1 cellular context compared by ENCODE assay signal in the genomic region with DNA sequence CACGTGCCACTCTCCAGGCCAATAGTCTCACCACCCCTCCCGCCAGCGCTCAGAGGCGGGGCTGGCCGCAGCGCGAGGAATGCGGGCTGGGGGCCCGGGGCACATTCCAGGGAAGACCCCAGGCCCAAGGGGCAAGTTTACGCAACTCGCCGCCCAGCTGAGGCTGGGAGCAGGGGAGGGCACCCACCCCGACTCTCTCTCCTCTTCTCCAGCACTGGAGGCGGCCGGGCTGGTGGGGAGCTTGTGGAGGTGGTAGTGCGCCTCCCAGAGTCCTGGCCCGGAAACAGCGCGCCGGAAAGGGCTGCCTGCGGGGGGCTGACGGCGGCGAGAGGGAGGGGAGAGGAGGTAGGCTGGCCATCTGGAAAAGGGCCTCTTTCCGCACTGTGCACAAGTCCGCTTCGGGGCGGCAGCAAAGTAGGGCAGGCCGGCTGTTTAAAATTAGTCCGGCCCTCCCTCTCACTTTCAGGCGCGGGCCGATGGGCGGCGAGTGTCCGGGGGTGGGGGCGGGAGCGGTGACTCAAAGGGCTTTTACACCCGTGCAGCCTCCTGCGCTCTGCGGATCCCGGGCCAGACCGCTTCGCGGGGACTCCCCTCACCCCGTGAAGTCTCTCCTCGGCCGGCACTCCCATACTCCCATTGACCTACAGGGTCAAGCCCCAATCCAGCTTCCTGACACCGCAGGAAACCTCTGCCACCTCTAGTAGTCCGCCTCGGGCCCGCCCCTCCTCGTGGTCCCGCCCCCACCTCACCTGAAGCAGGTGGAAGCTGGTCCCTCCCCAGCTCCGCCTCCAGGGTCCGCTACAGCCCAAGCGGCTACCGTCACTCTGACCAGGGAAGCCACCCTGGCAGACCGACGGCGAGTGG.
TF ChIP-seq lines count a peak whose summit lies in the region.

No MANE protein-coding gene starts in this region.

TF ChIP-seq in HepG2, 621 proteins besides CTCF, POLR2A, EP300 and RAD21 (continued from another document and continues in another):
- TF ChIP-seq CCDC6 (CRISPR knock-in tag; IDR thresholded peaks at IDR 0.05) = peak; percentile 86; the same call in 1 of the 2 replicates
- TF ChIP-seq, protein P1, sequence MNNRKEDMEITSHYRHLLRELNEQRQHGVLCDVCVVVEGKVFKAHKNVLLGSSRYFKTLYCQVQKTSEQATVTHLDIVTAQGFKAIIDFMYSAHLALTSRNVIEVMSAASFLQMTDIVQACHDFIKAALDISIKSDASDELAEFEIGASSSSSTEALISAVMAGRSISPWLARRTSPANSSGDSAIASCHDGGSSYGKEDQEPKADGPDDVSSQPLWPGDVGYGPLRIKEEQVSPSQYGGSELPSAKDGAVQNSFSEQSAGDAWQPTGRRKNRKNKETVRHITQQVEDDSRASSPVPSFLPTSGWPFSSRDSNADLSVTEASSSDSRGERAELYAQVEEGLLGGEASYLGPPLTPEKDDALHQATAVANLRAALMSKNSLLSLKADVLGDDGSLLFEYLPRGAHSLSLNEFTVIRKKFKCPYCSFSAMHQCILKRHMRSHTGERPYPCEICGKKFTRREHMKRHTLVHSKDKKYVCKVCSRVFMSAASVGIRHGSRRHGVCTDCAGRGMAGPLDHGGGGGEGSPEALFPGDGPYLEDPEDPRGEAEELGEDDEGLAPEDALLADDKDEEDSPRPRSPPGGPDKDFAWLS (CRISPR knock-in tag; IDR thresholded peaks at IDR 0.05; ENCODE audit: borderline replicate concordance) = 0 out of 2 replicates have a peak, but pooled peaks have one; percentile 69
- TF ChIP-seq NPAS2 (CRISPR knock-in tag; IDR thresholded peaks at IDR 0.05; ENCODE audit: borderline replicate concordance) = no peak; the same call in 1 of the 2 replicates
- TF ChIP-seq HDAC1 (CRISPR knock-in tag; IDR thresholded peaks at IDR 0.05) = peak; percentile 96
- peak; percentile 75; the same call in 1 of the 2 replicates for TF ChIP-seq ZNF138 (CRISPR knock-in tag; IDR thresholded peaks at IDR 0.05; ENCODE audit: low read depth)
- TF ChIP-seq, protein P2, sequence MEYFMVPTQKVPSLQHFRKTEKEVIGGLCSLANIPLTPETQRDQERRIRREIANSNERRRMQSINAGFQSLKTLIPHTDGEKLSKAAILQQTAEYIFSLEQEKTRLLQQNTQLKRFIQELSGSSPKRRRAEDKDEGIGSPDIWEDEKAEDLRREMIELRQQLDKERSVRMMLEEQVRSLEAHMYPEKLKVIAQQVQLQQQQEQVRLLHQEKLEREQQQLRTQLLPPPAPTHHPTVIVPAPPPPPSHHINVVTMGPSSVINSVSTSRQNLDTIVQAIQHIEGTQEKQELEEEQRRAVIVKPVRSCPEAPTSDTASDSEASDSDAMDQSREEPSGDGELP (IDR thresholded peaks at IDR 0.05; ENCODE audit: borderline replicate concordance, low read depth) = peak; percentile 99
- TF ChIP-seq HOXA5 (CRISPR knock-in tag; IDR thresholded peaks at IDR 0.05) = no peak; the same call in 1 of the 2 replicates
- TF ChIP-seq ZMYM4 (CRISPR knock-in tag; IDR thresholded peaks at IDR 0.05) = peak; percentile 92
- TF ChIP-seq, protein P3, sequence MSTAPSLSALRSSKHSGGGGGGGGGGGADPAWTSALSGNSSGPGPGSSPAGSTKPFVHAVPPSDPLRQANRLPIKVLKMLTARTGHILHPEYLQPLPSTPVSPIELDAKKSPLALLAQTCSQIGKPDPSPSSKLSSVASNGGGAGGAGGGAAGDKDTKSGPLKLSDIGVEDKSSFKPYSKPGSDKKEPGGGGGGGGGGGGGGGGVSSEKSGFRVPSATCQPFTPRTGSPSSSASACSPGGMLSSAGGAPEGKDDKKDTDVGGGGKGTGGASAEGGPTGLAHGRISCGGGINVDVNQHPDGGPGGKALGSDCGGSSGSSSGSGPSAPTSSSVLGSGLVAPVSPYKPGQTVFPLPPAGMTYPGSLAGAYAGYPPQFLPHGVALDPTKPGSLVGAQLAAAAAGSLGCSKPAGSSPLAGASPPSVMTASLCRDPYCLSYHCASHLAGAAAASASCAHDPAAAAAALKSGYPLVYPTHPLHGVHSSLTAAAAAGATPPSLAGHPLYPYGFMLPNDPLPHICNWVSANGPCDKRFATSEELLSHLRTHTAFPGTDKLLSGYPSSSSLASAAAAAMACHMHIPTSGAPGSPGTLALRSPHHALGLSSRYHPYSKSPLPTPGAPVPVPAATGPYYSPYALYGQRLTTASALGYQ (CRISPR knock-in tag; IDR thresholded peaks at IDR 0.05) = peak; percentile 92
- TF ChIP-seq FOXK2 (IDR thresholded peaks at IDR 0.05) = no peak
- TF ChIP-seq, protein P4, sequence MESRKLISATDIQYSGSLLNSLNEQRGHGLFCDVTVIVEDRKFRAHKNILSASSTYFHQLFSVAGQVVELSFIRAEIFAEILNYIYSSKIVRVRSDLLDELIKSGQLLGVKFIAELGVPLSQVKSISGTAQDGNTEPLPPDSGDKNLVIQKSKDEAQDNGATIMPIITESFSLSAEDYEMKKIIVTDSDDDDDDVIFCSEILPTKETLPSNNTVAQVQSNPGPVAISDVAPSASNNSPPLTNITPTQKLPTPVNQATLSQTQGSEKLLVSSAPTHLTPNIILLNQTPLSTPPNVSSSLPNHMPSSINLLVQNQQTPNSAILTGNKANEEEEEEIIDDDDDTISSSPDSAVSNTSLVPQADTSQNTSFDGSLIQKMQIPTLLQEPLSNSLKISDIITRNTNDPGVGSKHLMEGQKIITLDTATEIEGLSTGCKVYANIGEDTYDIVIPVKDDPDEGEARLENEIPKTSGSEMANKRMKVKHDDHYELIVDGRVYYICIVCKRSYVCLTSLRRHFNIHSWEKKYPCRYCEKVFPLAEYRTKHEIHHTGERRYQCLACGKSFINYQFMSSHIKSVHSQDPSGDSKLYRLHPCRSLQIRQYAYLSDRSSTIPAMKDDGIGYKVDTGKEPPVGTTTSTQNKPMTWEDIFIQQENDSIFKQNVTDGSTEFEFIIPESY (CRISPR knock-in tag; IDR thresholded peaks at IDR 0.05) = peak; percentile 55; the same call in 1 of the 2 replicates
- TF ChIP-seq ZNF282 (IDR thresholded peaks at IDR 0.05; ENCODE audit: partially characterized antibody) = no peak
- peak; percentile 90 for TF ChIP-seq YEATS4 (CRISPR knock-in tag; IDR thresholded peaks at IDR 0.05; ENCODE audit: borderline replicate concordance)
- TF ChIP-seq ATF7 (IDR thresholded peaks at IDR 0.05) = no peak
- TF ChIP-seq ATF7 (CRISPR knock-in tag; IDR thresholded peaks at IDR 0.05) = no peak; the same call in 1 of the 2 replicates
- peak; percentile 56 for TF ChIP-seq BRD4 (CRISPR knock-in tag; IDR thresholded peaks at IDR 0.05)
- peak; percentile 92 for TF ChIP-seq SAP130 (CRISPR knock-in tag; IDR thresholded peaks at IDR 0.05; ENCODE audit: low read depth)
- TF ChIP-seq PRPF4 (IDR thresholded peaks at IDR 0.05; ENCODE audit: low read depth, low read length, poor library complexity, severe bottlenecking) = no peak
- TF ChIP-seq PRMT3 (CRISPR knock-in tag; IDR thresholded peaks at IDR 0.05; ENCODE audit: borderline replicate concordance, low read depth) = no peak; the same call in 1 of the 2 replicates
- peak; percentile 62; the same call in 1 of the 2 replicates for TF ChIP-seq NR2C2 (CRISPR knock-in tag; IDR thresholded peaks at IDR 0.05; ENCODE audit: borderline replicate concordance)
- TF ChIP-seq KDM1A (CRISPR knock-in tag; IDR thresholded peaks at IDR 0.05) = peak; percentile 58; the same call in 1 of the 2 replicates
- peak; percentile 90 for TF ChIP-seq MYC (CRISPR knock-in tag; IDR thresholded peaks at IDR 0.05; ENCODE audit: borderline replicate concordance)
- TF ChIP-seq ZNF572 (CRISPR knock-in tag; IDR thresholded peaks at IDR 0.05) = no peak; the same call in 1 of the 2 replicates
- peak; percentile 80; the same call in 1 of the 2 replicates for TF ChIP-seq XBP1 (CRISPR knock-in tag; IDR thresholded peaks at IDR 0.05)
- no peak for TF ChIP-seq PHB2 (IDR thresholded peaks at IDR 0.05; ENCODE audit: partially characterized antibody)
- no peak for TF ChIP-seq FOXM1 (CRISPR knock-in tag; IDR thresholded peaks at IDR 0.05)
- TF ChIP-seq FOSL2 (CRISPR knock-in tag; IDR thresholded peaks at IDR 0.05) = peak; percentile 62
- TF ChIP-seq, protein P5, sequence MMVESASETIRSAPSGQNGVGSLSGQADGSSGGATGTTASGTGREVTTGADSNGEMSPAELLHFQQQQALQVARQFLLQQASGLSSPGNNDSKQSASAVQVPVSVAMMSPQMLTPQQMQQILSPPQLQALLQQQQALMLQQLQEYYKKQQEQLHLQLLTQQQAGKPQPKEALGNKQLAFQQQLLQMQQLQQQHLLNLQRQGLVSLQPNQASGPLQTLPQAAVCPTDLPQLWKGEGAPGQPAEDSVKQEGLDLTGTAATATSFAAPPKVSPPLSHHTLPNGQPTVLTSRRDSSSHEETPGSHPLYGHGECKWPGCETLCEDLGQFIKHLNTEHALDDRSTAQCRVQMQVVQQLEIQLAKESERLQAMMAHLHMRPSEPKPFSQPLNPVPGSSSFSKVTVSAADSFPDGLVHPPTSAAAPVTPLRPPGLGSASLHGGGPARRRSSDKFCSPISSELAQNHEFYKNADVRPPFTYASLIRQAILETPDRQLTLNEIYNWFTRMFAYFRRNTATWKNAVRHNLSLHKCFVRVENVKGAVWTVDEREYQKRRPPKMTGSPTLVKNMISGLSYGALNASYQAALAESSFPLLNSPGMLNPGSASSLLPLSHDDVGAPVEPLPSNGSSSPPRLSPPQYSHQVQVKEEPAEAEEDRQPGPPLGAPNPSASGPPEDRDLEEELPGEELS (CRISPR knock-in tag; IDR thresholded peaks at IDR 0.05) = peak; percentile 76
- TF ChIP-seq, protein P6, sequence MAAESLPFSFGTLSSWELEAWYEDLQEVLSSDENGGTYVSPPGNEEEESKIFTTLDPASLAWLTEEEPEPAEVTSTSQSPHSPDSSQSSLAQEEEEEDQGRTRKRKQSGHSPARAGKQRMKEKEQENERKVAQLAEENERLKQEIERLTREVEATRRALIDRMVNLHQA (CRISPR knock-in tag; IDR thresholded peaks at IDR 0.05) = no peak
- no peak for TF ChIP-seq SNRNP70 (IDR thresholded peaks at IDR 0.05; ENCODE audit: low read depth, low read length)
- peak; percentile 94 for TF ChIP-seq ARHGAP35 (CRISPR knock-in tag; IDR thresholded peaks at IDR 0.05; ENCODE audit: borderline replicate concordance)
- TF ChIP-seq, protein P7, sequence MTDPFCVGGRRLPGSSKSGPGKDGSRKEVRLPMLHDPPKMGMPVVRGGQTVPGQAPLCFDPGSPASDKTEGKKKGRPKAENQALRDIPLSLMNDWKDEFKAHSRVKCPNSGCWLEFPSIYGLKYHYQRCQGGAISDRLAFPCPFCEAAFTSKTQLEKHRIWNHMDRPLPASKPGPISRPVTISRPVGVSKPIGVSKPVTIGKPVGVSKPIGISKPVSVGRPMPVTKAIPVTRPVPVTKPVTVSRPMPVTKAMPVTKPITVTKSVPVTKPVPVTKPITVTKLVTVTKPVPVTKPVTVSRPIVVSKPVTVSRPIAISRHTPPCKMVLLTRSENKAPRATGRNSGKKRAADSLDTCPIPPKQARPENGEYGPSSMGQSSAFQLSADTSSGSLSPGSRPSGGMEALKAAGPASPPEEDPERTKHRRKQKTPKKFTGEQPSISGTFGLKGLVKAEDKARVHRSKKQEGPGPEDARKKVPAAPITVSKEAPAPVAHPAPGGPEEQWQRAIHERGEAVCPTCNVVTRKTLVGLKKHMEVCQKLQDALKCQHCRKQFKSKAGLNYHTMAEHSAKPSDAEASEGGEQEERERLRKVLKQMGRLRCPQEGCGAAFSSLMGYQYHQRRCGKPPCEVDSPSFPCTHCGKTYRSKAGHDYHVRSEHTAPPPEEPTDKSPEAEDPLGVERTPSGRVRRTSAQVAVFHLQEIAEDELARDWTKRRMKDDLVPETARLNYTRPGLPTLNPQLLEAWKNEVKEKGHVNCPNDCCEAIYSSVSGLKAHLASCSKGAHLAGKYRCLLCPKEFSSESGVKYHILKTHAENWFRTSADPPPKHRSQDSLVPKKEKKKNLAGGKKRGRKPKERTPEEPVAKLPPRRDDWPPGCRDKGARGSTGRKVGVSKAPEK (CRISPR knock-in tag; IDR thresholded peaks at IDR 0.05; ENCODE audit: borderline replicate concordance) = no peak
- TF ChIP-seq ZKSCAN8 (CRISPR knock-in tag; IDR thresholded peaks at IDR 0.05; ENCODE audit: borderline replicate concordance) = peak; percentile 88
- no peak; the same call in 1 of the 2 replicates for TF ChIP-seq LBX2 (CRISPR knock-in tag; IDR thresholded peaks at IDR 0.05; ENCODE audit: borderline replicate concordance)
- TF ChIP-seq, protein P8, sequence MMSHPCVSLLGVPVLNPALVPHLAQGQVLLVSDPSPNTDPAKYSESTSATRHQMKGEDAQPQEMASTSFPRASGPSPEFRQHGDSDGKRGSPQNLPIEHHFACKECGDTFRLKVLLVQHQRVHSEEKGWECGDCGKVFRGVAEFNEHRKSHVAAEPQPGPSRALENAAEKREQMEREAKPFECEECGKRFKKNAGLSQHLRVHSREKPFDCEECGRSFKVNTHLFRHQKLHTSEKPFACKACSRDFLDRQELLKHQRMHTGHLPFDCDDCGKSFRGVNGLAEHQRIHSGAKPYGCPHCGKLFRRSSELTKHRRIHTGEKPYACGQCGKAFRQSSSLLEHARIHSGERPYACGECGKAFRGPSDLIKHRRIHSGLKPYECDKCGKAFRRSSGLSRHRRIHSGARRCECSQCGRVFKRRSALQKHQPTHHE (CRISPR knock-in tag; IDR thresholded peaks at IDR 0.05; ENCODE audit: borderline replicate concordance) = peak; percentile 84; the same call in 1 of the 2 replicates
- no peak for TF ChIP-seq EHMT2 (IDR thresholded peaks at IDR 0.05; ENCODE audit: borderline replicate concordance, low read depth, low read length)
- TF ChIP-seq ZNF607 (CRISPR knock-in tag; IDR thresholded peaks at IDR 0.05; ENCODE audit: borderline replicate concordance) = peak; percentile 64; the same call in 1 of the 2 replicates
- peak; percentile 78 to 82; a peak in 3 of 4 replicates for TF ChIP-seq NR2F1 (CRISPR knock-in tag; IDR thresholded peaks at IDR 0.05)
- TF ChIP-seq RFX1 (IDR thresholded peaks at IDR 0.05) = no peak
- no peak for TF ChIP-seq ZNF660 (CRISPR knock-in tag; IDR thresholded peaks at IDR 0.05; ENCODE audit: borderline replicate concordance, low read depth)
- 0 out of 2 replicates have a peak, but pooled peaks have one; percentile 43 for TF ChIP-seq ZFYVE20 (CRISPR knock-in tag; IDR thresholded peaks at IDR 0.05; ENCODE audit: borderline replicate concordance, low read depth)
- TF ChIP-seq, protein P9, sequence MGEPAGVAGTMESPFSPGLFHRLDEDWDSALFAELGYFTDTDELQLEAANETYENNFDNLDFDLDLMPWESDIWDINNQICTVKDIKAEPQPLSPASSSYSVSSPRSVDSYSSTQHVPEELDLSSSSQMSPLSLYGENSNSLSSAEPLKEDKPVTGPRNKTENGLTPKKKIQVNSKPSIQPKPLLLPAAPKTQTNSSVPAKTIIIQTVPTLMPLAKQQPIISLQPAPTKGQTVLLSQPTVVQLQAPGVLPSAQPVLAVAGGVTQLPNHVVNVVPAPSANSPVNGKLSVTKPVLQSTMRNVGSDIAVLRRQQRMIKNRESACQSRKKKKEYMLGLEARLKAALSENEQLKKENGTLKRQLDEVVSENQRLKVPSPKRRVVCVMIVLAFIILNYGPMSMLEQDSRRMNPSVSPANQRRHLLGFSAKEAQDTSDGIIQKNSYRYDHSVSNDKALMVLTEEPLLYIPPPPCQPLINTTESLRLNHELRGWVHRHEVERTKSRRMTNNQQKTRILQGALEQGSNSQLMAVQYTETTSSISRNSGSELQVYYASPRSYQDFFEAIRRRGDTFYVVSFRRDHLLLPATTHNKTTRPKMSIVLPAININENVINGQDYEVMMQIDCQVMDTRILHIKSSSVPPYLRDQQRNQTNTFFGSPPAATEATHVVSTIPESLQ (CRISPR knock-in tag; conservative IDR thresholded peaks at IDR 0.05) = peak; percentile 86; the same call in 1 of the 2 replicates
- no peak for TF ChIP-seq ZNF101 (CRISPR knock-in tag; IDR thresholded peaks at IDR 0.05; ENCODE audit: borderline replicate concordance, low read depth)
- TF ChIP-seq MEIS1 (CRISPR knock-in tag; IDR thresholded peaks at IDR 0.05; ENCODE audit: borderline replicate concordance) = no peak; the same call in 1 of the 2 replicates
- peak; percentile 82 for TF ChIP-seq ZNF235 (CRISPR knock-in tag; IDR thresholded peaks at IDR 0.05; ENCODE audit: borderline replicate concordance)
